Comparison of ENCODE assay signal across 20 cellular contexts in genomic region chr9:72674961-72675360, GRCh38.
"Had no signal": no experiment of that assay in that cellular context is flagged by ENCODE, and none has a peak within 500 bp of the region (broad histone marks: within the 10 kb centered on the region; RNA-seq: fewer than 3 reads in every experiment).

No MANE protein-coding gene starts in this region.

- H3K27ac Mint-ChIP-seq: activated naive CD8-positive, alpha-beta T cell; mesothelial cell of epicardium; naive thymus-derived CD8-positive, alpha-beta T cell; neural progenitor cell; stimulated activated naive CD8-positive, alpha-beta T cell treated with anti-CD3 and anti-CD28 coated beads, Interleukin-15, Interleukin-2, amounts not matched to agents 100 ng/mL and 50 ng/mL, for 24 hours had no signal

- H3K4me3 Mint-ChIP-seq: activated naive CD8-positive, alpha-beta T cell; mesothelial cell of epicardium; naive thymus-derived CD8-positive, alpha-beta T cell; neural progenitor cell; stimulated activated naive CD8-positive, alpha-beta T cell treated with anti-CD3 and anti-CD28 coated beads, Interleukin-15, Interleukin-2, amounts not matched to agents 100 ng/mL and 50 ng/mL, for 24 hours; WTC11 had no signal

- H3K36me3 Mint-ChIP-seq: activated naive CD8-positive, alpha-beta T cell; naive thymus-derived CD8-positive, alpha-beta T cell; neural progenitor cell had no signal

- H3K36me3 ChIP-seq: cardiac muscle cell, left ventricle myocardium inferior, neural progenitor cell, tibial artery had no signal

- DNase-seq: activated naive CD4-positive, alpha-beta T cell; activated T-cell treated with anti-CD3 and anti-CD28 coated beads, Interleukin-2, amount 50 U/mL, for 1 hour; cortex of kidney; erythroblast; foreskin melanocyte; kidney glomerular epithelial cell; left ventricle myocardium inferior; naive thymus-derived CD8-positive, alpha-beta T cell; stimulated activated CD4-positive, alpha-beta T cell treated with anti-CD3 and anti-CD28 coated beads, Interleukin-4, amount 100 ng/mL, for 4 hours; substantia nigra; T-helper 1 cell; T-helper 9 cell; tibial artery had no signal

- H3K4me3 ChIP-seq: cardiac muscle cell, left ventricle myocardium inferior, neural progenitor cell, tibial artery had no signal

- H3K4me1 ChIP-seq: left ventricle myocardium inferior, tibial artery had no signal

- H3K27me3 ChIP-seq: cardiac muscle cell, neural progenitor cell, tibial artery had no signal

- H3K4me1 Mint-ChIP-seq: mesothelial cell of epicardium; naive thymus-derived CD8-positive, alpha-beta T cell; neural progenitor cell had no signal

- H3K27ac ChIP-seq: cardiac muscle cell, left ventricle myocardium inferior, neural progenitor cell, tibial artery had no signal

- H2AFZ ChIP-seq: neural progenitor cell had no signal

- H3K27me3 Mint-ChIP-seq: activated naive CD8-positive, alpha-beta T cell had no signal

- FAIRE-seq: urothelium cell line had no signal

- H3K9ac ChIP-seq: neural progenitor cell had no signal

- H3K4me2 ChIP-seq: neural progenitor cell had no signal

- H3K9me3 ChIP-seq: tibial artery had no signal

- ATAC-seq: naive thymus-derived CD8-positive, alpha-beta T cell; WTC11 had no signal
